In the genomic region with DNA sequence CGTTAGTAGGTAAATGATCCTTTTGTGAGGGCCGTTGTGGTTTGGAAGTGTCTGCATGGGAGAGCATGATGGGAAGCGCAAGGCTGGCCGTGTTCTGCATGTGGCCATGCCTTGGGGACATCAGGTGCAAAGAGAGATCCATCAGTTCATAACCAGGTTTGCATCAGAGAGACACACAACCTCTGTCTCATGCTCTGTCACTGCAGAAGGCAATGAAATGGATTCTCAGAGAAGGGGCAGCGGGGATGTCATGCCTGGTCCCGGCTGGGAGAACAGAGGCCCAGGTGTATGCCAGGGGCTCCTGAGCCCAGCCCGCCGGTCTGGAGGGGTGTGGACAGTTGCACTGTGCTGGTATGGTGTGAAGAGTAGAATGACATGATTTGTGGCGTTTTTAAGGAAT, we compare ENCODE assay signal across 31 cellular contexts.
"Had no signal": no experiment of that assay in that cellular context is flagged by ENCODE, and none has a peak within 500 bp of the region (broad histone marks: within the 10 kb centered on the region; RNA-seq: fewer than 3 reads in every experiment).

No MANE protein-coding gene starts in this region.

- H3K9me3 Mint-ChIP-seq: activated CD4-positive, alpha-beta T cell treated with anti-CD3 and anti-CD28 coated beads, Interleukin-2, amount 10 ng/mL, durations not matched to agents 7 days and 5 days; activated naive CD4-positive, alpha-beta T cell treated with anti-CD3 and anti-CD28 coated beads, Interleukin-2, amount 50 U/mL, for 24 hours; activated T-cell treated with anti-CD3 and anti-CD28 coated beads, Interleukin-2, amount 50 U/mL, for 72 hours; activated T-helper 17 cell treated with anti-CD3 and anti-CD28 coated beads, Interleukin-2, amount 50 U/mL, for 72 hours; WTC11 had no signal

- H3K27me3 ChIP-seq: adrenal gland, body of pancreas, breast epithelium, Peyer's patch had no signal

- H3K36me3 ChIP-seq: breast epithelium had no signal

- H3K27ac Mint-ChIP-seq: activated CD4-positive, alpha-beta T cell treated with anti-CD3 and anti-CD28 coated beads for 36 hours; activated CD4-positive, alpha-beta T cell treated with anti-CD3 and anti-CD28 coated beads, Interleukin-2, amount 10 ng/mL, durations not matched to agents 7 days and 5 days; activated CD8-positive, alpha-beta T cell treated with anti-CD3 and anti-CD28 coated beads, Interleukin-2, amount 10 ng/mL, durations not matched to agents 7 days and 5 days; activated naive CD4-positive, alpha-beta T cell treated with anti-CD3 and anti-CD28 coated beads, Interleukin-2, amount 50 U/mL, for 24 hours; activated T-cell treated with anti-CD3 and anti-CD28 coated beads, Interleukin-2, amount 50 U/mL, for 72 hours; activated T-helper 17 cell treated with anti-CD3 and anti-CD28 coated beads, Interleukin-2, amount 50 U/mL, for 72 hours had no signal

- H3K27ac ChIP-seq: adrenal gland, body of pancreas, breast epithelium, Peyer's patch, RWPE1 had no signal

- H3K4me1 Mint-ChIP-seq: activated CD4-positive, alpha-beta T cell treated with anti-CD3 and anti-CD28 coated beads for 36 hours; activated CD4-positive, alpha-beta T cell treated with anti-CD3 and anti-CD28 coated beads, Interleukin-2, amount 10 ng/mL, durations not matched to agents 7 days and 5 days; activated naive CD4-positive, alpha-beta T cell treated with anti-CD3 and anti-CD28 coated beads, Interleukin-2, amount 50 U/mL, for 24 hours; activated T-helper 17 cell treated with anti-CD3 and anti-CD28 coated beads, Interleukin-2, amount 50 U/mL, for 72 hours had no signal

- H3K27me3 Mint-ChIP-seq: activated CD4-positive, alpha-beta T cell treated with anti-CD3 and anti-CD28 coated beads for 36 hours; activated naive CD4-positive, alpha-beta T cell treated with anti-CD3 and anti-CD28 coated beads, Interleukin-2, amount 50 U/mL, for 24 hours; activated T-helper 17 cell treated with anti-CD3 and anti-CD28 coated beads, Interleukin-2, amount 50 U/mL, for 72 hours had no signal

- H3K9me3 ChIP-seq: adrenal gland, body of pancreas, breast epithelium, Peyer's patch had no signal

- DNase-seq: activated CD4-positive, alpha-beta T cell treated with anti-CD3 and anti-CD28 coated beads for 36 hours; activated CD4-positive, alpha-beta T cell treated with anti-CD3 and anti-CD28 coated beads, Interleukin-2, amount 10 ng/mL, durations not matched to agents 7 days and 5 days; activated CD4-positive, alpha-beta T cell treated with anti-CD3 and anti-CD28 coated beads, Interleukin-2, amount 50 U/mL, for 48 hours; activated CD8-positive, alpha-beta memory T cell treated with anti-CD3 and anti-CD28 coated beads, Interleukin-2, amount 50 U/mL, for 4 hours; activated CD8-positive, alpha-beta T cell treated with anti-CD3 and anti-CD28 coated beads, Interleukin-2, amount 10 ng/mL, durations not matched to agents 7 days and 5 days; activated effector memory CD4-positive, alpha-beta T cell treated with anti-CD3 and anti-CD28 coated beads, Interleukin-2, amount 50 U/mL, for 16 hours; activated naive CD4-positive, alpha-beta T cell; activated T-cell treated with anti-CD3 and anti-CD28 coated beads, Interleukin-2, amount 50 U/mL, for 72 hours; body of pancreas; cerebellar nuclear complex; NCI-H1092 treated with DMSO at 0.1 percent for 48 hours; NCI-H1417; NCI-H146; NCI-H1930; NCI-H345; NCI-H524 treated with DMSO at 0.1 percent for 48 hours; NK-92 treated with Interleukin-12 subunit alpha and Interleukin-12 subunit beta, amount 100 ng/mL, for 24 hours; PC-3; Peyer's patch; SW 1271; T-helper 1 cell had no signal

- H3K4me3 ChIP-seq: adrenal gland, body of pancreas, breast epithelium, K562, Peyer's patch had no signal

- H3K4me3 Mint-ChIP-seq: activated CD4-positive, alpha-beta T cell treated with anti-CD3 and anti-CD28 coated beads for 36 hours; activated CD4-positive, alpha-beta T cell treated with anti-CD3 and anti-CD28 coated beads, Interleukin-2, amount 10 ng/mL, durations not matched to agents 7 days and 5 days; activated CD8-positive, alpha-beta T cell treated with anti-CD3 and anti-CD28 coated beads, Interleukin-2, amount 10 ng/mL, durations not matched to agents 7 days and 5 days; activated naive CD4-positive, alpha-beta T cell treated with anti-CD3 and anti-CD28 coated beads, Interleukin-2, amount 50 U/mL, for 24 hours; activated T-cell treated with anti-CD3 and anti-CD28 coated beads, Interleukin-2, amount 50 U/mL, for 72 hours; activated T-helper 17 cell treated with anti-CD3 and anti-CD28 coated beads, Interleukin-2, amount 50 U/mL, for 72 hours; WTC11 had no signal

- ATAC-seq: activated CD4-positive, alpha-beta T cell treated with anti-CD3 and anti-CD28 coated beads for 36 hours; activated CD4-positive, CD25-positive, alpha-beta regulatory T cell treated with anti-CD3 and anti-CD28 coated beads, Interleukin-2, amount 50 U/mL, for 24 hours; activated CD8-positive, alpha-beta T cell treated with anti-CD3 and anti-CD28 coated beads, Interleukin-2, amount 10 ng/mL, durations not matched to agents 7 days and 5 days; activated T-cell treated with anti-CD3 and anti-CD28 coated beads, Interleukin-2, amount 50 U/mL, for 72 hours; activated T-helper 17 cell treated with anti-CD3 and anti-CD28 coated beads, Interleukin-2, amount 50 U/mL, for 72 hours; body of pancreas; K562; PC-3; Right ventricle myocardium inferior; WTC11 had no signal

- FAIRE-seq: astrocyte, K562 had no signal

- H3K4me1 ChIP-seq: breast epithelium, Peyer's patch had no signal
